In genomic region chr4:109708990-109709389, GRCh38 we compare ENCODE assay signal across 15 cellular contexts. TPM values are rescaled to one million over a fixed set of nuclear protein-coding genes. Genes with fewer than 3 reads are reported as not detected.
DNase-seq lines count a peak whose midpoint lies in the region; ATAC-seq, FAIRE-seq and TF ChIP-seq lines count a peak whose summit lies in the region.
"Had no signal": no experiment of that assay in that cellular context is flagged by ENCODE, and none has a peak within 500 bp of the region (broad histone marks: within the 10 kb centered on the region; RNA-seq: fewer than 3 reads in every experiment).

No MANE protein-coding gene starts in this region.

- H3K9me3 ChIP-seq in tibial artery (no peaks in the 10 kb centered on the region), Karpas-422 (ENCODE audit: low read length) (no peaks in the 10 kb centered on the region)
- no peaks in the 10 kb centered on the region for H3K9me3 ChIP-seq in CD8-positive, alpha-beta T cell (ENCODE audit: low read length)

- peak; percentile 90 for FAIRE-seq in GM12891 (lab: Jason Lieb, UNC)

- no peak overlapping the region for H2AFZ ChIP-seq in Karpas-422 (ENCODE audit: low read length)

- H3K9me3 Mint-ChIP-seq in CD8-positive, alpha-beta T cell = no peaks in the 10 kb centered on the region
- H3K9me3 Mint-ChIP-seq: activated naive CD4-positive, alpha-beta T cell treated with anti-CD3 and anti-CD28 coated beads, Interleukin-2, amount 50 U/mL, for 24 hours had no signal

- H3K27me3 ChIP-seq in tibial artery = no peaks in the 10 kb centered on the region
- H3K27me3 ChIP-seq in Karpas-422 (ENCODE audit: low read length) = no peaks in the 10 kb centered on the region
- H3K27me3 ChIP-seq in CD8-positive, alpha-beta T cell (ENCODE audit: insufficient read depth, low read length) = no peaks in the 10 kb centered on the region

- peak; percentile 91 for ATAC-seq in GM19351 (IDR thresholded peaks at IDR 0.05; ENCODE audit: unreplicated experiment)
- peak; percentile 97 for ATAC-seq in HG02610 (IDR thresholded peaks at IDR 0.05; ENCODE audit: unreplicated experiment)
- peak; percentile 70 for ATAC-seq in HG03175 (IDR thresholded peaks at IDR 0.05; ENCODE audit: unreplicated experiment)
- ATAC-seq in CD8-positive, alpha-beta T cell = no peak
- ATAC-seq: HCT116 had no signal

- H3K9me2 ChIP-seq in Karpas-422 (replicated peaks; ENCODE audit: insufficient read depth, low read length) = no peaks in the 10 kb centered on the region

- no peaks in the 10 kb centered on the region for H3K27me3 Mint-ChIP-seq in CD8-positive, alpha-beta T cell (ENCODE audit: low read depth)
- H3K27me3 Mint-ChIP-seq: activated naive CD4-positive, alpha-beta T cell treated with anti-CD3 and anti-CD28 coated beads, Interleukin-2, amount 50 U/mL, for 24 hours had no signal

- intact Hi-C loops in tibial artery (cut with DNase I; ENCODE audit: low total_unique reads) = no loop called here
- intact Hi-C loops in CD8-positive, alpha-beta T cell (cut with DNase I, micrococcal nuclease) = no loop called here

- TF ChIP-seq POLR2A in GM12891 (IDR thresholded peaks at IDR 0.05; ENCODE audit: low read depth, low read length) = no peak

- DNase-seq in GM12891 (ENCODE audit: insufficient read length, low spot score) = no peak
- no peak for DNase-seq in tibial artery
- no peak for DNase-seq in Karpas-422
- DNase-seq in NCI-H128 (lab: John Stamatoyannopoulos, UW; ENCODE audit: unreplicated experiment) = no peak
- no peak for DNase-seq in CD8-positive, alpha-beta T cell
- DNase-seq: activated CD8-positive, alpha-beta memory T cell treated with anti-CD3 and anti-CD28 coated beads for 24 hours; cerebellar nuclear complex; KBM-7; T-helper 2 cell; trophoblast cell had no signal

- no peak overlapping the region for H3K4me3 ChIP-seq in tibial artery
- H3K4me3 ChIP-seq in Karpas-422 (ENCODE audit: low read length) = no peak overlapping the region
- H3K4me3 ChIP-seq in CD8-positive, alpha-beta T cell (ENCODE audit: low read depth, low read length) = no peak overlapping the region

- H3K4me1 Mint-ChIP-seq in CD8-positive, alpha-beta T cell (ENCODE audit: low read depth) = peaks cover 2% of the 10 kb centered on the region

- peaks cover 8 to 27% (median 14%) of the 10 kb centered on the region in 3 donors for H3K36me3 ChIP-seq in tibial artery
- peaks cover 15% of the 10 kb centered on the region; the same call in 1 of the 2 replicates for H3K36me3 ChIP-seq in Karpas-422 (ENCODE audit: insufficient read depth, low read length)
- peaks cover under 1% of the 10 kb centered on the region for H3K36me3 ChIP-seq in CD8-positive, alpha-beta T cell (ENCODE audit: insufficient read depth, low read length)

- H3K4me3 Mint-ChIP-seq in CD8-positive, alpha-beta T cell = no peak overlapping the region
- H3K4me3 Mint-ChIP-seq: activated naive CD4-positive, alpha-beta T cell treated with anti-CD3 and anti-CD28 coated beads, Interleukin-2, amount 50 U/mL, for 24 hours had no signal

- TF ChIP-seq CTCF in tibial artery (IDR thresholded peaks at IDR 0.05) = no peak
- no peak for TF ChIP-seq CTCF in CD8-positive, alpha-beta T cell (IDR thresholded peaks at IDR 0.05)

- H3K4me1 ChIP-seq in tibial artery (no peaks in the 10 kb centered on the region), Karpas-422 (ENCODE audit: low read length) (peaks cover 12% of the 10 kb centered on the region)
- no peaks in the 10 kb centered on the region for H3K4me1 ChIP-seq in CD8-positive, alpha-beta T cell (ENCODE audit: insufficient read depth, low read length)

- H3K79me2 ChIP-seq in Karpas-422 (ENCODE audit: low read length) = no peaks in the 10 kb centered on the region

- peaks cover 29% of the 10 kb centered on the region for H3K36me3 Mint-ChIP-seq in CD8-positive, alpha-beta T cell
- H3K36me3 Mint-ChIP-seq: activated naive CD4-positive, alpha-beta T cell treated with anti-CD3 and anti-CD28 coated beads, Interleukin-2, amount 50 U/mL, for 24 hours had no signal

- no peak overlapping the region for H3K9ac ChIP-seq in Karpas-422 (ENCODE audit: low read length)

- no peak overlapping the region for H3K27ac Mint-ChIP-seq in CD8-positive, alpha-beta T cell

- no peaks in the 10 kb centered on the region for H4K20me1 ChIP-seq in Karpas-422 (ENCODE audit: insufficient read depth, low read depth, low read length)

- POLR2A ChIA-PET in CD8-positive, alpha-beta T cell (lab: Charles Lee) = no interaction called here

- H3K4me2 ChIP-seq in Karpas-422 (ENCODE audit: low read depth, low read length, poor library complexity, severe bottlenecking) = no peak overlapping the region

- H3K27ac ChIP-seq in tibial artery = no peak overlapping the region
- no peak overlapping the region for H3K27ac ChIP-seq in Karpas-422 (ENCODE audit: low read length)
- H3K27ac ChIP-seq in CD8-positive, alpha-beta T cell (ENCODE audit: low read depth, low read length) = no peak overlapping the region

- CTCF ChIA-PET in CD8-positive, alpha-beta T cell (lab: Charles Lee) = no interaction called here

TF ChIP-seq in GM12891, 5 proteins besides CTCF, POLR2A, EP300 and RAD21:
- TF ChIP-seq POU2F2 (IDR thresholded peaks at IDR 0.05; ENCODE audit: low read depth, low read length) (peak; percentile 84), SPI1 (IDR thresholded peaks at IDR 0.05; ENCODE audit: low read depth, low read length) (no peak)

RNA-seq across cellular contexts. Expression of gene CASP6, which starts 5.7 kb away (rescaled TPM):
- polyA plus RNA-seq in GM12891 (2012; ENCODE audit: low read depth, missing spikeins) = 10.1 TPM
- total RNA-seq in Karpas-422 (2014; rRNA removed; shearing (Covaris generic); ENCODE audit: low replicate concordance) = 7.8 and 16.6 TPM in 2 replicates
- total RNA-seq in CD8-positive, alpha-beta T cell = 1 to 10 TPM; 3.4 to 6.7 TPM

RNA-seq across cellular contexts. Expression of gene PLA2G12A, which starts 20.9 kb away (rescaled TPM):
- polyA plus RNA-seq in GM12891 (2012; ENCODE audit: low read depth, missing spikeins) = 7.9 TPM
- total RNA-seq in Karpas-422 (2014; rRNA removed; shearing (Covaris generic); ENCODE audit: low replicate concordance) = 5.8 and 20.6 TPM in 2 replicates
- 10 to 100 TPM in 1 of 2 experiments, 1 to 10 TPM in 1; 7.8 to 10.2 TPM for total RNA-seq in CD8-positive, alpha-beta T cell
